Comparison of ENCODE assay signal across 8 cellular contexts in genomic region chr11:68461284-68461861, GRCh38. TPM values are rescaled to one million over a fixed set of nuclear protein-coding genes. Genes with fewer than 3 reads are reported as not detected.
A peak's percentile ranks its signal among the peaks of the same experiment; 100 is the strongest.
DNase-seq lines count a peak whose midpoint lies in the region; ATAC-seq, FAIRE-seq and TF ChIP-seq lines count a peak whose summit lies in the region.

No MANE protein-coding gene starts in this region.

- ATAC-seq in activated T-helper 17 cell treated with anti-CD3 and anti-CD28 coated beads, Interleukin-2, amount 50 U/mL, for 72 hours (replicated peaks): no peak
- no peak for ATAC-seq in HG03521 (IDR thresholded peaks at IDR 0.05; ENCODE audit: unreplicated experiment)

- H3K9me3 Mint-ChIP-seq in Calu3 (ENCODE audit: low read depth, unreplicated experiment): no peaks in the 10 kb centered on the region
- no peaks in the 10 kb centered on the region for H3K9me3 Mint-ChIP-seq in activated T-helper 17 cell treated with anti-CD3 and anti-CD28 coated beads, Interleukin-2, amount 50 U/mL, for 72 hours

- peak overlapping the region; percentile 90 to 97 for H3K27ac ChIP-seq in small intestine (ENCODE audit: low read depth in 1 of 2, low read length in 1 of 2)

- peaks cover 5 to 6% of the 10 kb centered on the region in 2 donors for H3K4me1 ChIP-seq in small intestine (ENCODE audit: control insufficient read depth in 2 of 2, insufficient read depth in 1 of 2, low read depth in 1 of 2, low read length in 1 of 2)

- H3K27me3 ChIP-seq in small intestine (ENCODE audit: control insufficient read depth in 2 of 2, insufficient read depth in 2 of 2, low read length in 2 of 2): no peaks in the 10 kb centered on the region

- BruUV-seq in Calu3 (replicated peaks; lab: Mats Ljungman, UMichigan): no TSS peak

- CTCF ChIA-PET in Calu3 (lab: Charles Lee): interaction anchor here (0.6 kb wide), 1 partner anchor 289 kb away, joined by 3 read pairs; no protein-coding TSS in a partner anchor

- H3K27ac Mint-ChIP-seq in Calu3 (ENCODE audit: unreplicated experiment): peak overlapping the region; percentile 79
- peak overlapping the region; percentile 90 for H3K27ac Mint-ChIP-seq in activated T-helper 17 cell treated with anti-CD3 and anti-CD28 coated beads, Interleukin-2, amount 50 U/mL, for 72 hours

- H3K4me1 Mint-ChIP-seq in Calu3 (ENCODE audit: low read depth, unreplicated experiment): peaks cover 21% of the 10 kb centered on the region
- peaks cover 20% of the 10 kb centered on the region for H3K4me1 Mint-ChIP-seq in activated T-helper 17 cell treated with anti-CD3 and anti-CD28 coated beads, Interleukin-2, amount 50 U/mL, for 72 hours

- H3K9me3 ChIP-seq in small intestine (ENCODE audit: control insufficient read depth, low read depth): no peaks in the 10 kb centered on the region

- H3K27me3 Mint-ChIP-seq in Calu3 (ENCODE audit: unreplicated experiment): no peaks in the 10 kb centered on the region
- no peaks in the 10 kb centered on the region for H3K27me3 Mint-ChIP-seq in activated T-helper 17 cell treated with anti-CD3 and anti-CD28 coated beads, Interleukin-2, amount 50 U/mL, for 72 hours

- no peak for FAIRE-seq in small intestine (lab: Jason Lieb, UNC)

- DNase-seq in Calu3 (peak; percentile 28), HuH-7 (ENCODE audit: low spot score) (peak; percentile 68), small intestine (peak; percentile 51), amniotic stem cell (lab: John Stamatoyannopoulos, UW) (no peak)
- no peak for DNase-seq in effector CD8-positive, alpha-beta T cell (lab: John Stamatoyannopoulos, UW)

- TF ChIP-seq CTCF in Calu3 (IDR thresholded peaks at IDR 0.05; ENCODE audit: unreplicated experiment): no peak

- peak overlapping the region; percentile 90 for H3K4me3 Mint-ChIP-seq in Calu3 (ENCODE audit: low read depth, unreplicated experiment)
- peak overlapping the region; percentile 81 for H3K4me3 Mint-ChIP-seq in activated T-helper 17 cell treated with anti-CD3 and anti-CD28 coated beads, Interleukin-2, amount 50 U/mL, for 72 hours

- no peaks in the 10 kb centered on the region for H3K36me3 ChIP-seq in small intestine (ENCODE audit: control insufficient read depth in 2 of 2, insufficient read depth in 2 of 2, low read length in 2 of 2)

- peaks cover 37% of the 10 kb centered on the region for H3K36me3 Mint-ChIP-seq in Calu3 (ENCODE audit: insufficient read depth, unreplicated experiment)
- H3K36me3 Mint-ChIP-seq in activated T-helper 17 cell treated with anti-CD3 and anti-CD28 coated beads, Interleukin-2, amount 50 U/mL, for 72 hours (ENCODE audit: low read depth): peaks cover 53% of the 10 kb centered on the region

- 0% methylated on average over 20 to 22 of the region's 22 CpGs for WGBS in small intestine, 3 donors

- H3K4me3 ChIP-seq in iPS-11a (ENCODE audit: low read depth, low read length): peak overlapping the region; percentile 85
- peak overlapping the region; percentile 85 to 100 for H3K4me3 ChIP-seq in small intestine (ENCODE audit: low read depth in 1 of 2, low read length in 2 of 2)

- intact Hi-C loops in Calu3 (cut with micrococcal nuclease; ENCODE audit: unreplicated experiment): no loop called here

RNA-seq across cellular contexts. Expression of gene PPP6R3, which starts 0.8 kb away (rescaled TPM):
- total RNA-seq in Calu3 (2022): 116 and 122 TPM in 2 replicates
- 100 to 1,000 TPM; 110 to 138 TPM for total RNA-seq in activated T-helper 17 cell treated with anti-CD3 and anti-CD28 coated beads, Interleukin-2, amount 50 U/mL, for 72 hours
- 10 to 100 TPM; 30.5 to 39.4 (median 38.7) TPM for polyA plus RNA-seq in small intestine

Comparison
In these comparisons a context has a peak if more than half of its experiments do, and no peak if none do; other contexts are left out.
1. DNase-seq: peak in Calu3 (single experiment), HuH-7 (single experiment) and small intestine (single experiment); none in effector CD8-positive, alpha-beta T cell (single experiment) and amniotic stem cell (single experiment).